ENCODE assay signal across 1 cellular context in genomic region chrX:71214604-71215334, GRCh38.
A peak's percentile ranks its signal among the peaks of the same experiment; 100 is the strongest.
TF ChIP-seq lines count a peak whose summit lies in the region.

No MANE protein-coding gene starts in this region.

TF ChIP-seq in HepG2, 621 proteins besides CTCF, POLR2A, EP300 and RAD21 (continued from another document and continues in another):
- TF ChIP-seq BRCA1 (CRISPR knock-in tag; IDR thresholded peaks at IDR 0.05) (peak; percentile 35; the same call in 1 of the 2 replicates), ARID3A (IDR thresholded peaks at IDR 0.05; ENCODE audit: low read depth, low read length) (peak; percentile 58; the same call in 1 of the 2 replicates), HDAC2 (CRISPR knock-in tag; IDR thresholded peaks at IDR 0.05) (0 out of 2 replicates have a peak, but pooled peaks have one; percentile 40), GFI1 (CRISPR knock-in tag; IDR thresholded peaks at IDR 0.05; ENCODE audit: borderline replicate concordance) (no peak), MAX (IDR thresholded peaks at IDR 0.05) (peak; percentile 46; the same call in 1 of the 2 replicates), BHLHE40 (IDR thresholded peaks at IDR 0.05; ENCODE audit: low read length) (no peak), ZBTB38 (CRISPR knock-in tag; IDR thresholded peaks at IDR 0.05) (0 out of 2 replicates have a peak, but pooled peaks have one; percentile 36), ZNF841 (CRISPR knock-in tag; IDR thresholded peaks at IDR 0.05; ENCODE audit: borderline replicate concordance) (no peak), SMARCC2 (IDR thresholded peaks at IDR 0.05) (no peak), REL (CRISPR knock-in tag; conservative IDR thresholded peaks at IDR 0.05) (no peak), PAF1 (CRISPR knock-in tag; IDR thresholded peaks at IDR 0.05) (no peak), CEBPG (CRISPR knock-in tag; IDR thresholded peaks at IDR 0.05) (no peak), ZNF607 (CRISPR knock-in tag; IDR thresholded peaks at IDR 0.05; ENCODE audit: borderline replicate concordance) (peak; percentile 47; the same call in 1 of the 2 replicates), ZNF652 (CRISPR knock-in tag; IDR thresholded peaks at IDR 0.05; ENCODE audit: borderline replicate concordance, low read depth) (no peak), SKIL (CRISPR knock-in tag; IDR thresholded peaks at IDR 0.05; ENCODE audit: borderline replicate concordance) (no peak), NFKB2 (CRISPR knock-in tag; IDR thresholded peaks at IDR 0.05; ENCODE audit: borderline replicate concordance) (no peak; the same call in 1 of the 2 replicates), IKZF1 (IDR thresholded peaks at IDR 0.05) (no peak), PREB (CRISPR knock-in tag; IDR thresholded peaks at IDR 0.05) (no peak), PHF8 (CRISPR knock-in tag; IDR thresholded peaks at IDR 0.05) (no peak; the same call in 1 of the 2 replicates), ADNP (CRISPR knock-in tag; IDR thresholded peaks at IDR 0.05) (no peak), NR2C2 (CRISPR knock-in tag; IDR thresholded peaks at IDR 0.05; ENCODE audit: borderline replicate concordance) (no peak), ZBTB40 (IDR thresholded peaks at IDR 0.05) (no peak), ZBTB40 (CRISPR knock-in tag; IDR thresholded peaks at IDR 0.05) (peak; percentile 39; the same call in 1 of the 2 replicates), ZNF800 (CRISPR knock-in tag; IDR thresholded peaks at IDR 0.05) (no peak), EEA1 (CRISPR knock-in tag; IDR thresholded peaks at IDR 0.05; ENCODE audit: borderline replicate concordance) (no peak), ZNF563 (CRISPR knock-in tag; IDR thresholded peaks at IDR 0.05) (no peak), FOSL2 (CRISPR knock-in tag; IDR thresholded peaks at IDR 0.05) (peak; percentile 41; the same call in 1 of the 2 replicates), ZNF629 (CRISPR knock-in tag; conservative IDR thresholded peaks at IDR 0.05) (0 out of 2 replicates have a peak, but pooled peaks have one; percentile 22), HNF4A (CRISPR knock-in tag; IDR thresholded peaks at IDR 0.05) (peak; percentile 21; the same call in 1 of the 2 replicates), KDM5B (CRISPR knock-in tag; IDR thresholded peaks at IDR 0.05; ENCODE audit: borderline replicate concordance) (no peak), PHF21A (CRISPR knock-in tag; IDR thresholded peaks at IDR 0.05) (no peak), NFE2L1 (CRISPR knock-in tag; IDR thresholded peaks at IDR 0.05; ENCODE audit: borderline replicate concordance) (no peak), FUBP1 (CRISPR knock-in tag; IDR thresholded peaks at IDR 0.05; ENCODE audit: borderline replicate concordance) (no peak)
- TF ChIP-seq, protein P1, sequence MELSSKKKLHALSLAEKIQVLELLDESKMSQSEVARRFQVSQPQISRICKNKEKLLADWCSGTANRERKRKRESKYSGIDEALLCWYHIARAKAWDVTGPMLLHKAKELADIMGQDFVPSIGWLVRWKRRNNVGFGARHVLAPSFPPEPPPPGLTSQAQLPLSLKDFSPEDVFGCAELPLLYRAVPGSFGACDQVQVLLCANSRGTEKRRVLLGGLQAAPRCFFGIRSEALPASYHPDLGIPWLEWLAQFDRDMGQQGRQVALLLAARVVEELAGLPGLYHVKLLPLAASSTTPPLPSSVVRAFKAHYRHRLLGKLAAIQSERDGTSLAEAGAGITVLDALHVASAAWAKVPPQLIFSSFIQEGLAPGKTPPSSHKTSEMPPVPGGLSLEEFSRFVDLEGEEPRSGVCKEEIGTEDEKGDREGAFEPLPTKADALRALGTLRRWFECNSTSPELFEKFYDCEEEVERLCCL (CRISPR knock-in tag; IDR thresholded peaks at IDR 0.05; ENCODE audit: borderline replicate concordance): no peak
- TF ChIP-seq, protein P2, sequence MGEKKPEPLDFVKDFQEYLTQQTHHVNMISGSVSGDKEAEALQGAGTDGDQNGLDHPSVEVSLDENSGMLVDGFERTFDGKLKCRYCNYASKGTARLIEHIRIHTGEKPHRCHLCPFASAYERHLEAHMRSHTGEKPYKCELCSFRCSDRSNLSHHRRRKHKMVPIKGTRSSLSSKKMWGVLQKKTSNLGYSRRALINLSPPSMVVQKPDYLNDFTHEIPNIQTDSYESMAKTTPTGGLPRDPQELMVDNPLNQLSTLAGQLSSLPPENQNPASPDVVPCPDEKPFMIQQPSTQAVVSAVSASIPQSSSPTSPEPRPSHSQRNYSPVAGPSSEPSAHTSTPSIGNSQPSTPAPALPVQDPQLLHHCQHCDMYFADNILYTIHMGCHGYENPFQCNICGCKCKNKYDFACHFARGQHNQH (CRISPR knock-in tag; IDR thresholded peaks at IDR 0.05): peak; percentile 59; the same call in 1 of the 2 replicates
- TF ChIP-seq, protein P3, sequence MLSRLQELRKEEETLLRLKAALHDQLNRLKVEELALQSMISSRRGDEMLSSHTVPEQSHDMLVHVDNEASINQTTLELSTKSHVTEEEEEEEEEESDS (CRISPR knock-in tag; IDR thresholded peaks at IDR 0.05; ENCODE audit: borderline replicate concordance): no peak
- TF ChIP-seq, protein P4, sequence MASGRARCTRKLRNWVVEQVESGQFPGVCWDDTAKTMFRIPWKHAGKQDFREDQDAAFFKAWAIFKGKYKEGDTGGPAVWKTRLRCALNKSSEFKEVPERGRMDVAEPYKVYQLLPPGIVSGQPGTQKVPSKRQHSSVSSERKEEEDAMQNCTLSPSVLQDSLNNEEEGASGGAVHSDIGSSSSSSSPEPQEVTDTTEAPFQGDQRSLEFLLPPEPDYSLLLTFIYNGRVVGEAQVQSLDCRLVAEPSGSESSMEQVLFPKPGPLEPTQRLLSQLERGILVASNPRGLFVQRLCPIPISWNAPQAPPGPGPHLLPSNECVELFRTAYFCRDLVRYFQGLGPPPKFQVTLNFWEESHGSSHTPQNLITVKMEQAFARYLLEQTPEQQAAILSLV (CRISPR knock-in tag; IDR thresholded peaks at IDR 0.05; ENCODE audit: borderline replicate concordance): no peak
